ENCODE assay signal across 8 cellular contexts in the genomic region with DNA sequence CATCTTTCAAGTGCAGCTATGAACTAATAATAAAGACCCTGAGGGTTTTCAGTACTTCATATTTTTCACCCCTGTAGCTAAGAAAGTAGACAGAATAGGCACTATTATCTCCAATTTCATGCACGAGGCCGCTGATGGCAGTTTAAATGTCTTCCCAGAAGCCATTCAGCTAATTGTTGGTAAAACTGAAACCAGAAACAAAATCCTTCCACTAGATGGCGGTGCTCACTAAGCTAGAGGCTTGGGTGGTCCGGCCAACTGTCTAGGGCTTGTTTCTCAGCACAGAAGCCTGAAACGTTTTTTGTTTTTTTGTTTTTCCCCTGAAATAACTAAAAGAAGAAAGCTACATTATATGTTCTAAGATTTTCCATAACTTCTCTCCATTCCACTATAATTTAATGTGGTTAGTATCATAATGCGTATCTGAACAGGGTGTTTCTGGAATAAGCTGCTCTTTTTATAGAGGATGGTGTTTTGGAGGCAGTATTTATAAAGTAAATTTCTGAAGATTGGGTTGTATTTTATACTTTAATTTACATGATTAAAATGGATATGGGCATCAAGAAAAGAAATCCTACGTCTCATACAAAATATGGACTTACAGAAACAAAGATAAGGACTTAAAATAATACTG.
DNase-seq lines count a peak whose midpoint lies in the region; ATAC-seq and TF ChIP-seq lines count a peak whose summit lies in the region.

No MANE protein-coding gene starts in this region.

- ATAC-seq in HG02798 (IDR thresholded peaks at IDR 0.05; ENCODE audit: poor library complexity, unreplicated experiment) = peak; percentile 87
- ATAC-seq in left ventricle myocardium superior = peak; percentile 85

- TF ChIP-seq POLR2A in adrenal gland (IDR thresholded peaks at IDR 0.05) = no peak

- H3K4me1 ChIP-seq in adrenal gland (replicated peaks in 1 of 2) = peaks cover 5 to 12% of the 10 kb centered on the region in 2 donors

- no peaks in the 10 kb centered on the region for H3K27me3 ChIP-seq in adrenal gland

- H3K36me3 ChIP-seq in adrenal gland (replicated peaks in 1 of 2) = no peaks in the 10 kb centered on the region

- TF ChIP-seq CTCF in 22Rv1 (IDR thresholded peaks at IDR 0.05) = peak; percentile 92
- peak; percentile 60 for TF ChIP-seq CTCF in GM13976 (IDR thresholded peaks at IDR 0.05; ENCODE audit: borderline replicate concordance, control extremely low read depth, extremely low read depth, insufficient read depth, missing control alignments)
- TF ChIP-seq CTCF in adrenal gland (IDR thresholded peaks at IDR 0.05) = peak; percentile 75 to 97 (median 88)

- intact Hi-C loops in adrenal gland (cut with DNase I) = loop anchor here in 1 of 2 donors (10.0 kb wide), 2 partner anchors 60 to 1450 kb away; no protein-coding TSS in a partner anchor
- intact Hi-C loops in left ventricle myocardium superior (cut with micrococcal nuclease) = loop anchor here (10.0 kb wide), 1 partner anchor 180 kb away; no protein-coding TSS in a partner anchor

- in situ Hi-C loops in GM13976 (cut with MboI; ENCODE audit: low sequenced_read_pairs, unreplicated experiment) = no loop called here

- DNase-seq in GM13976 (ENCODE audit: low spot score) (peak; percentile 22), NCI-H1105 treated with DMSO at 0.1 percent for 48 hours (lab: John Stamatoyannopoulos, UW) (peak; percentile 77), SKM-1 (lab: John Stamatoyannopoulos, UW; ENCODE audit: unreplicated experiment) (peak; percentile 14), adrenal gland (peak; percentile 51 to 87 (median 68)), left ventricle myocardium superior (peak; percentile 46), retina (peak; percentile 92)

- WGBS in adrenal gland, 4 donors = 21 to 22% (median 21%) methylated on average over 7 of the region's 7 CpGs

- no peaks in the 10 kb centered on the region for H3K9me3 ChIP-seq in adrenal gland (replicated peaks in 1 of 3)

- peak overlapping the region; percentile 53 for H3K27ac ChIP-seq in 22Rv1
- H3K27ac ChIP-seq in adrenal gland = no peak overlapping the region

- no peak overlapping the region for H3K4me3 ChIP-seq in adrenal gland

Comparison
In these comparisons a context has a peak if more than half of its experiments do, and no peak if none do; other contexts are left out.
1. DNase-seq: peak in every context shown above with its lines; median percentile 92 in retina; 77 in NCI-H1105 treated with DMSO at 0.1 percent for 48 hours; 68 in adrenal gland; 46 in left ventricle myocardium superior; 22 in GM13976; 14 in SKM-1.